In the genomic region with DNA sequence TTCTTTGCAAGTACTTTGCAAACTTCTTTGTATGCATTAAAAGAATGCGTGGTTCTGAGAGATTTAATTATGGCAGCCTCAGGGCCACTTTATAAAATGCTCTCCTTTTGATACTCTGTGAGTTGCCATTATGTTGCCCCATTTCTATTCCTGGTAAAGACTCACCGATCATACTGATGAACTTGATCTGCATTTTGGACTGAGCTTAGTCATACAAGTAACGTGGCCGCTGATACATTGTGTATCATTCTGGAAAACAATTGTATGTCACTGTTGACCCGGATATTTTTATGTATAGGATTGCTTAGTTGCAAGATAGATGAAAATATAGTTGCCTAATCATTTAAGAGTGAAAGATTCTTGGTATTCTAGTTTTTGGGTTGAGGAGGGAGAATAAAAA, we compare ENCODE assay signal across 28 cellular contexts. TPM values are rescaled to one million over a fixed set of nuclear protein-coding genes. Genes with fewer than 3 reads are reported as not detected.
DNase-seq lines count a peak whose midpoint lies in the region; ATAC-seq and TF ChIP-seq lines count a peak whose summit lies in the region.
"Had no signal": no experiment of that assay in that cellular context is flagged by ENCODE, and none has a peak within 500 bp of the region (broad histone marks: within the 10 kb centered on the region; RNA-seq: fewer than 3 reads in every experiment).

No MANE protein-coding gene starts in this region.

- H3K36me3 Mint-ChIP-seq in HFFc6 (ENCODE audit: low read depth) (peaks cover 5% of the 10 kb centered on the region; the same call in 1 of the 2 replicates), activated B cell treated with CpG ODN at 0.5 μM for 24 hours (ENCODE audit: low read depth) (peaks cover 6% of the 10 kb centered on the region)

- H3K9me3 ChIP-seq in GM23248 (ENCODE audit: low read depth): no peaks in the 10 kb centered on the region
- no peaks in the 10 kb centered on the region for H3K9me3 ChIP-seq in left ventricle myocardium inferior (replicated peaks)
- H3K9me3 ChIP-seq: esophagus muscularis mucosa, tibial nerve had no signal

- peaks cover 98% of the 10 kb centered on the region for H3K79me2 ChIP-seq in GM23248 (ENCODE audit: insufficient read depth)

- H3K9me3 Mint-ChIP-seq in HFFc6: no peaks in the 10 kb centered on the region
- no peaks in the 10 kb centered on the region for H3K9me3 Mint-ChIP-seq in activated B cell treated with CpG ODN at 0.5 μM for 24 hours
- H3K9me3 Mint-ChIP-seq: CD4-positive, alpha-beta T cell; T-cell had no signal

- H3K36me3 ChIP-seq in GM23248 (ENCODE audit: low read depth) (no peaks in the 10 kb centered on the region), left ventricle myocardium inferior (no peaks in the 10 kb centered on the region)
- H3K36me3 ChIP-seq: esophagus muscularis mucosa, tibial nerve had no signal

- DNase-seq in GM23248 (peak; percentile 72), HFFc6 (no peak), activated B cell treated with CpG ODN at 0.5 μM for 24 hours (no peak), foreskin keratinocyte (peak in 1 of 2 donors; percentile 47), head of caudate nucleus (no peak), left ventricle myocardium inferior (no peak), dedifferentiated amniotic fluid mesenchymal stem cell (ENCODE audit: extremely low spot score) (no peak)
- DNase-seq: activated CD4-positive, alpha-beta T cell treated with anti-CD3 and anti-CD28 coated beads for 48 hours; activated gamma-delta T cell treated with Interleukin-2 at 50 U/mL for 16 hours; CD4-positive, alpha-beta T cell; DMS153; GF-D8; kidney glomerular epithelial cell; mammary epithelial cell; NCI-H1092; NCI-H2029; NCI-H226; NCI-H748 treated with DMSO at 0.1 percent for 48 hours; nucleus accumbens; SIG-M5; small intestine; stimulated activated CD4-positive, alpha-beta T cell treated with anti-CD3 and anti-CD28 coated beads, Interleukin-2, amount 100 ng/mL, for 24 hours; stimulated activated naive CD4-positive, alpha-beta T cell treated with Interleukin-2 at 50 U/mL for 16 hours; T-cell had no signal

- H4K20me1 ChIP-seq in GM23248 (ENCODE audit: insufficient read depth): peaks cover 11% of the 10 kb centered on the region

- CTCF ChIA-PET in activated B cell treated with CpG ODN at 0.5 μM for 24 hours (lab: Charles Lee): interaction anchor here (1.3 kb wide), 1 partner anchor 123 kb away, joined by 5 read pairs; no protein-coding TSS in a partner anchor

- H3K27ac Mint-ChIP-seq in HFFc6: peak overlapping the region; percentile 39
- H3K27ac Mint-ChIP-seq in activated B cell treated with CpG ODN at 0.5 μM for 24 hours: peak overlapping the region; percentile 61
- H3K27ac Mint-ChIP-seq: CD4-positive, alpha-beta T cell; T-cell had no signal

- H3K27me3 ChIP-seq in GM23248 (replicated peaks; ENCODE audit: insufficient read depth): no peaks in the 10 kb centered on the region
- no peaks in the 10 kb centered on the region for H3K27me3 ChIP-seq in foreskin keratinocyte
- H3K27me3 ChIP-seq in left ventricle myocardium inferior (ENCODE audit: low read depth): no peaks in the 10 kb centered on the region
- H3K27me3 ChIP-seq: esophagus muscularis mucosa, tibial nerve had no signal

- TF ChIP-seq CTCF in HFFc6 (IDR thresholded peaks at IDR 0.05) (no peak), activated B cell treated with CpG ODN at 0.5 μM for 24 hours (IDR thresholded peaks at IDR 0.05) (no peak), foreskin keratinocyte (conservative IDR thresholded peaks at IDR 0.05) (no peak), left ventricle myocardium inferior (IDR thresholded peaks at IDR 0.05; ENCODE audit: borderline replicate concordance) (no peak)

- WGBS in GM23248 (ENCODE audit: low coverage in 1 of 2, low lambda C conversion rate in 2 of 2, missing lambda C conversion rate in 2 of 2), 2 experiments: 39 to 41% methylated on average over 5 of the region's 5 CpGs

- peak overlapping the region; percentile 27; the same call in 1 of the 2 replicates for H3K4me3 Mint-ChIP-seq in HFFc6
- H3K4me3 Mint-ChIP-seq in activated B cell treated with CpG ODN at 0.5 μM for 24 hours: no peak overlapping the region
- H3K4me3 Mint-ChIP-seq: CD4-positive, alpha-beta T cell; T-cell had no signal

- no peak for ATAC-seq in activated B cell treated with CpG ODN at 0.5 μM for 24 hours (ENCODE audit: low read depth)
- ATAC-seq in foreskin keratinocyte: peak; percentile 80
- ATAC-seq in GM21619 (IDR thresholded peaks at IDR 0.05; ENCODE audit: unreplicated experiment): no peak
- ATAC-seq: HCT116, T-cell had no signal

- H2AFZ ChIP-seq in GM23248: no peak overlapping the region

- no peak overlapping the region for H3K9ac ChIP-seq in GM23248

- H3K27ac ChIP-seq in GM23248 (no peak overlapping the region), foreskin keratinocyte (no peak overlapping the region), left ventricle myocardium inferior (replicated peaks) (no peak overlapping the region)
- H3K27ac ChIP-seq: esophagus muscularis mucosa, tibial nerve had no signal

- no peaks in the 10 kb centered on the region for H3K9me2 ChIP-seq in GM23248 (ENCODE audit: insufficient read depth)

- POLR2A ChIA-PET in activated B cell treated with CpG ODN at 0.5 μM for 24 hours (lab: Charles Lee): interaction anchor here (0.5 to 0.7 kb wide), 2 partner anchors 11 to 24 kb away, joined by 3 to 8 read pairs; no protein-coding TSS in a partner anchor

- H3K4me1 Mint-ChIP-seq in HFFc6 (ENCODE audit: low read depth): peaks cover 87% of the 10 kb centered on the region
- H3K4me1 Mint-ChIP-seq in activated B cell treated with CpG ODN at 0.5 μM for 24 hours: peaks cover 78% of the 10 kb centered on the region

- no peak overlapping the region for H3K4me2 ChIP-seq in GM23248 (ENCODE audit: unreplicated experiment)

- intact Hi-C loops in activated B cell treated with CpG ODN at 0.5 μM for 24 hours (cut with micrococcal nuclease) (no loop called here), head of caudate nucleus (cut with DNase I) (no loop called here), left ventricle myocardium inferior (cut with micrococcal nuclease) (no loop called here)

- H3K27me3 Mint-ChIP-seq in HFFc6 (ENCODE audit: insufficient read depth) (no peaks in the 10 kb centered on the region; the same call in 1 of the 2 replicates), activated B cell treated with CpG ODN at 0.5 μM for 24 hours (no peaks in the 10 kb centered on the region)
- H3K27me3 Mint-ChIP-seq: CD4-positive, alpha-beta T cell; T-cell had no signal

- in situ Hi-C loops in GM23248 (cut with MboI): no loop called here

- H3F3A ChIP-seq in GM23248 (ENCODE audit: insufficient read depth): peaks cover 10% of the 10 kb centered on the region

- H3K4me1 ChIP-seq in GM23248 (ENCODE audit: insufficient read depth) (peaks cover 43% of the 10 kb centered on the region), foreskin keratinocyte (peaks cover 7% of the 10 kb centered on the region), left ventricle myocardium inferior (peaks cover 94% of the 10 kb centered on the region)

- H3K4me3 ChIP-seq in GM23248 (no peak overlapping the region), left ventricle myocardium inferior (no peak overlapping the region)
- H3K4me3 ChIP-seq: esophagus muscularis mucosa, tibial nerve had no signal

RNA-seq across cellular contexts. Expression of a gene that starts 38.8 kb away (rescaled TPM):
- 27.7 and 45.0 TPM in 2 replicates for total RNA-seq in GM23248 (2014; rRNA removed; shearing (Covaris generic))
- 22.5 and 26.5 TPM in 2 replicates for polyA plus RNA-seq in GM23248 (2016; fragmentation: Nextera tagmentation; extraction: Ambion mirVana)
- total RNA-seq in HFFc6 (2021; fragmentation: NEBNext Ultra II Directional; extraction: Animal tissue kit (Norgen Biotek cat#: 25700)): 10 to 100 TPM; 29.0 to 51.3 (median 35.6) TPM
- total RNA-seq in activated B cell treated with CpG ODN at 0.5 μM for 24 hours: 254 and 290 TPM in 2 replicates
- total RNA-seq in foreskin keratinocyte: 29.7 and 31.9 TPM in 2 replicates
- polyA plus RNA-seq in foreskin keratinocyte: 7.7 and 8.5 TPM in 2 replicates
- total RNA-seq in left ventricle myocardium inferior: 331 TPM
